9 cellular contexts compared by ENCODE assay signal in the genomic region with DNA sequence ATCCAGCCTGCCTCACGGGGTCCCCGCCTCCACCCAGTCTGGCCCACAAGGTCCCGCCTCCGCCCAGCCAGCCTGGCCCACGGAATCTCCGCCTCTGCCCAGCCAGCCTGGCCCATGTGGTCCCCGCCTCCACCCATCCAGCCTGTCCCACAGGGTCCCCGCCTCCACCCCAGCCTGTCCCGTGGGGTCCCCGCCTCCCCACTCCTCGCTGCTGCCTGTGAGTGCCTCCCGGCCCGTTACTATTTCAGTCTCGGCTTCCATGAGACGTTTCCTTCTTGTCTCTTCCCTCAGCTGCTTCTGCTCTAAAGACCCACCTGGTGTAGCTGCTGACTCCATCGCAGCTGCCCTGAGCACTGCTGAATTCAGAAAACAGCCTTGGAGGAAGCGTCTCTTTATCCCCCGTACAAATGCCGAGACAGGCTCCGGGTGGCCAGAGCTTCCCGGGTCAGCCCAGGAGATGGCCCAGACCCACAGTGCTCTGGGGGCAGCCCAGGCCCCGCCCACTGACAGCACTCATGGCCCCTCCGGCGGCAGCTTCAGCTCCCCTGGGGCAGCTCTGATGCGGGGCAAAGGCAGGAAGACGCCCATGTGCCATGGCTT.
A peak's percentile ranks its signal among the peaks of the same experiment; 100 is the strongest.
DNase-seq lines count a peak whose midpoint lies in the region; ATAC-seq and TF ChIP-seq lines count a peak whose summit lies in the region.
"Had no signal": no experiment of that assay in that cellular context is flagged by ENCODE, and none has a peak within 500 bp of the region (broad histone marks: within the 10 kb centered on the region; RNA-seq: fewer than 3 reads in every experiment).

No MANE protein-coding gene starts in this region.

- CTCF ChIA-PET in CD4-positive, alpha-beta memory T cell (lab: Charles Lee; ENCODE audit: partially characterized antibody), result no interaction called here

- no peaks in the 10 kb centered on the region for H3K4me1 ChIP-seq in CD4-positive, alpha-beta memory T cell (ENCODE audit: insufficient read depth, low read length)
- peaks cover 0 to 31% (median 31%) of the 10 kb centered on the region in 5 donors for H3K4me1 ChIP-seq in subcutaneous abdominal adipose tissue (ENCODE audit: control insufficient read depth in 5 of 5, insufficient read depth in 5 of 5, low read length in 5 of 5)
- H3K4me1 ChIP-seq: right lobe of liver had no signal

- POLR2A ChIA-PET in CD4-positive, alpha-beta memory T cell (lab: Charles Lee; ENCODE audit: partially characterized antibody), result no interaction called here

- ATAC-seq in GM19438 (IDR thresholded peaks at IDR 0.05; ENCODE audit: low read depth, unreplicated experiment) (peak; percentile 69), HG03460 (IDR thresholded peaks at IDR 0.05; ENCODE audit: unreplicated experiment) (peak; percentile 69), GM21526 (IDR thresholded peaks at IDR 0.05; ENCODE audit: low FRiP score, unreplicated experiment) (no peak)

- peaks cover 23 to 62% of the 10 kb centered on the region in 2 donors for H3K36me3 Mint-ChIP-seq in CD4-positive, alpha-beta memory T cell

- no peak overlapping the region for H3K27ac ChIP-seq in CD4-positive, alpha-beta memory T cell (ENCODE audit: low read depth, low read length)
- H3K27ac ChIP-seq in subcutaneous abdominal adipose tissue (ENCODE audit: low read depth, low read length), result peak overlapping the region; percentile 81
- H3K27ac ChIP-seq: right lobe of liver had no signal

- H3K9me3 ChIP-seq in CD4-positive, alpha-beta memory T cell (ENCODE audit: control insufficient read depth in 1 of 2, low read length in 2 of 2), result no peaks in the 10 kb centered on the region
- no peaks in the 10 kb centered on the region for H3K9me3 ChIP-seq in subcutaneous abdominal adipose tissue (ENCODE audit: control insufficient read depth in 5 of 5, low read length in 5 of 5)
- no peaks in the 10 kb centered on the region for H3K9me3 ChIP-seq in MG63
- H3K9me3 ChIP-seq: right lobe of liver had no signal

- H3K27ac Mint-ChIP-seq in CD4-positive, alpha-beta memory T cell, result peak overlapping the region in 4 of 7 donors; percentile 25 to 72 (median 54)

- no peaks in the 10 kb centered on the region for H3K27me3 Mint-ChIP-seq in CD4-positive, alpha-beta memory T cell

- no peak for DNase-seq in CD4-positive, alpha-beta memory T cell
- peak; percentile 26 for DNase-seq in fibroblast of villous mesenchyme (ENCODE audit: low read depth)
- no peak for DNase-seq in MG63
- no peak for DNase-seq in Kasumi-1 (lab: John Stamatoyannopoulos, UW)
- DNase-seq: right lobe of liver had no signal

- H3K27me3 ChIP-seq in CD4-positive, alpha-beta memory T cell (ENCODE audit: insufficient read depth, low read length), result no peaks in the 10 kb centered on the region
- no peaks in the 10 kb centered on the region for H3K27me3 ChIP-seq in subcutaneous abdominal adipose tissue (ENCODE audit: control insufficient read depth in 5 of 5, insufficient read depth in 4 of 5, low read length in 5 of 5)
- H3K27me3 ChIP-seq in MG63, result no peaks in the 10 kb centered on the region
- H3K27me3 ChIP-seq: right lobe of liver had no signal

- H3K9me3 Mint-ChIP-seq in CD4-positive, alpha-beta memory T cell, result no peaks in the 10 kb centered on the region

- intact Hi-C loops in CD4-positive, alpha-beta memory T cell (cut with micrococcal nuclease), result loop anchor here (10.0 kb wide), 1 partner anchor 59 kb away; no protein-coding TSS in a partner anchor

- H3K4me3 Mint-ChIP-seq in CD4-positive, alpha-beta memory T cell, result no peak overlapping the region

- no peak overlapping the region for H3K4me3 ChIP-seq in CD4-positive, alpha-beta memory T cell (ENCODE audit: low read length in 2 of 2)
- peak overlapping the region; percentile 21 for H3K4me3 ChIP-seq in fibroblast of villous mesenchyme (ENCODE audit: low read depth, low read length)
- peak overlapping the region; percentile 28 to 67 (median 39) for H3K4me3 ChIP-seq in subcutaneous abdominal adipose tissue (ENCODE audit: low read depth in 1 of 5, low read length in 5 of 5)
- no peak overlapping the region for H3K4me3 ChIP-seq in MG63
- H3K4me3 ChIP-seq: right lobe of liver had no signal

- H3K9ac ChIP-seq in subcutaneous abdominal adipose tissue (ENCODE audit: low read length in 5 of 5), result peak overlapping the region in 3 of 5 donors; percentile 1 to 65 (median 37)

- H3K4me1 Mint-ChIP-seq in CD4-positive, alpha-beta memory T cell, result peaks cover 0 to 5% (median 3%) of the 10 kb centered on the region in 4 donors

- H3K36me3 ChIP-seq in CD4-positive, alpha-beta memory T cell (ENCODE audit: insufficient read depth, low read length), result peaks cover 30% of the 10 kb centered on the region
- H3K36me3 ChIP-seq in subcutaneous abdominal adipose tissue (ENCODE audit: control insufficient read depth in 5 of 5, insufficient read depth in 5 of 5, low read length in 5 of 5) (peaks cover 0 to 76% (median 44%) of the 10 kb centered on the region in 5 donors), MG63 (no peaks in the 10 kb centered on the region)
- H3K36me3 ChIP-seq: right lobe of liver had no signal

- no peak for TF ChIP-seq CTCF in fibroblast of villous mesenchyme (IDR thresholded peaks at IDR 0.05; ENCODE audit: insufficient read depth, low read depth, low read length)

Comparison
In these comparisons a context has a peak if more than half of its experiments do, and no peak if none do; other contexts are left out.
1. H3K4me3 ChIP-seq: peak in fibroblast of villous mesenchyme (single experiment) and subcutaneous abdominal adipose tissue (5 of 5); none in CD4-positive, alpha-beta memory T cell (0 of 2) and MG63 (single experiment).